8 cellular contexts compared by ENCODE assay signal in the genomic region with DNA sequence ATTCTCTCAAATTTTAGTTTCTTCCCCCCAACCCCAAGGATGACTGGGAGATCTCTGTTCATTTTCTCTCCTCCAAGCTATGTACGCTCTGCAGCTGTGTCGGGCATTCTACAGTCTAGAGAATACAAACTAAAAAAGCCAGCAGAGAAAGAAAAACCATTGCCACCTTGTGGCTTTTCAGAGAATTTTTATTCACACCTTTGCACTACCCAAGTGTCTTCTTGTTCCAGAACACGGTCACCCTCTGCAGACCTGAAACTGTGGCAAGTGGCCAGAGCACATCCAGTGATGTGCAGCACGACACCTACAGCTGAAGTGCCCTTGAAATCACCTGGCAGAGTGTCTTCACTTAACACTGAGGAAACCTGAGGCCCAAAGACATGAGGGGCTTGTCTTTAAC.
A peak's percentile ranks its signal among the peaks of the same experiment; 100 is the strongest.
DNase-seq lines count a peak whose midpoint lies in the region; ATAC-seq and TF ChIP-seq lines count a peak whose summit lies in the region.

No MANE protein-coding gene starts in this region.

- DNase-seq in G401 (ENCODE audit: low spot score) = peak; percentile 21
- peak; percentile 7 for DNase-seq in HuH-7 (ENCODE audit: low spot score)
- peak; percentile 35 for DNase-seq in left ventricle myocardium superior
- DNase-seq in type B pancreatic cell (ENCODE audit: extremely low spot score, unreplicated experiment) = no peak
- DNase-seq in ureter (ENCODE audit: low spot score) = no peak
- DNase-seq in DMS153 (lab: John Stamatoyannopoulos, UW) = no peak
- no peak for DNase-seq in activated CD8-positive, alpha-beta memory T cell treated with anti-CD3 and anti-CD28 coated beads, Interleukin-2, amount 50 U/mL, for 48 hours

- H3K9me3 Mint-ChIP-seq in type B pancreatic cell = no peaks in the 10 kb centered on the region

- H3K27ac ChIP-seq in VCaP = no peak overlapping the region

- no peaks in the 10 kb centered on the region for H3K27me3 Mint-ChIP-seq in type B pancreatic cell

- in situ Hi-C loops in G401 (cut with HindIII; ENCODE audit: low sequenced_read_pairs) = no loop called here

- ATAC-seq in left ventricle myocardium superior = peak; percentile 92

- no peak overlapping the region for H3K4me3 Mint-ChIP-seq in type B pancreatic cell

- H3K27ac Mint-ChIP-seq in type B pancreatic cell = no peak overlapping the region

- no peaks in the 10 kb centered on the region for H3K36me3 Mint-ChIP-seq in type B pancreatic cell

- no peaks in the 10 kb centered on the region for H3K4me1 Mint-ChIP-seq in type B pancreatic cell (ENCODE audit: unreplicated experiment)

- intact Hi-C loops in left ventricle myocardium superior (cut with micrococcal nuclease) = loop anchor here (10.0 kb wide), 1 partner anchor 77 kb away; no protein-coding TSS in a partner anchor

- TF ChIP-seq CTCF in VCaP (conservative IDR thresholded peaks at IDR 0.05) (peak; percentile 68), type B pancreatic cell (conservative IDR thresholded peaks at IDR 0.05) (peak; percentile 41)

Comparison
In these comparisons a context has a peak if more than half of its experiments do, and no peak if none do; other contexts are left out.
1. DNase-seq: peak in G401 (single experiment), HuH-7 (single experiment) and left ventricle myocardium superior (single experiment); none in type B pancreatic cell (single experiment), ureter (single experiment), DMS153 (single experiment) and activated CD8-positive, alpha-beta memory T cell treated with anti-CD3 and anti-CD28 coated beads, Interleukin-2, amount 50 U/mL, for 48 hours (single experiment).